In genomic region chr7:139093512-139093911, GRCh38 we compare ENCODE assay signal across 1 cellular context.
TF ChIP-seq lines count a peak whose summit lies in the region.

No MANE protein-coding gene starts in this region.

TF ChIP-seq in K562, 482 proteins besides CTCF, POLR2A, EP300 and RAD21:
- peak; percentile 24; the same call in 1 of the 2 replicates for TF ChIP-seq ZFX (CRISPR knock-in tag; IDR thresholded peaks at IDR 0.05)
